Comparison of ENCODE assay signal across 27 cellular contexts in the genomic region with DNA sequence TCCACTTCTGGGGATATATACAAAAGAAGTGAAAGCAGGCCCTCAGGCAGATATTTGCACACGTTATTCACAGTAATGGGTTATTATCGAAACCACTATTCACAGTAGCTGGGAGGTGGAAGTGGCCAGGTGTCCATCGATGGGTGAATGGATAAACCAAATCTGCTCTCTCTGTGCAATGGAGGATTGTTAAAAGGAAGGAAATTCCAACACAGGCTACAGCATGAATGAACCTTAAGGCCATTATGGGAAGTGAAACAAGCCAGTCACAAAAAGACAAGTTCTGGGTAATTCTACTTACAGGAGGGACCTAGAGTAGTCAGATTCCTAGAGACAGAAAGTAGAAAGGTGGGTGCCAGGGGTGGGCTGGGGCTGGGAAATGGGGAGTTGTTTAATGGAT. TPM values are rescaled to one million over a fixed set of nuclear protein-coding genes. Genes with fewer than 3 reads are reported as not detected.
A peak's percentile ranks its signal among the peaks of the same experiment; 100 is the strongest.
DNase-seq lines count a peak whose midpoint lies in the region; ATAC-seq and TF ChIP-seq lines count a peak whose summit lies in the region.
"Had no signal": no experiment of that assay in that cellular context is flagged by ENCODE, and none has a peak within 500 bp of the region (broad histone marks: within the 10 kb centered on the region; RNA-seq: fewer than 3 reads in every experiment).

No MANE protein-coding gene starts in this region.

- no peak overlapping the region for H3K4me3 Mint-ChIP-seq in stimulated activated memory B cell treated with anti-CD40 and anti-IgM and Interleukin-4, amounts not matched to agents 10 μg/mL and 1 μg/mL and 100 μg/mL, for 72 hours
- H3K4me3 Mint-ChIP-seq in type B pancreatic cell: no peak overlapping the region
- H3K4me3 Mint-ChIP-seq: activated CD4-positive, alpha-beta memory T cell treated with anti-CD3 and anti-CD28 coated beads, Interleukin-2, amount 10 ng/mL, durations not matched to agents 7 days and 5 days; brain; CD4-positive, alpha-beta memory T cell had no signal

- peak overlapping the region; percentile 90 for H3K27ac ChIP-seq in VCaP
- H3K27ac ChIP-seq: neutrophil, psoas muscle had no signal

- no peak for TF ChIP-seq CTCF in VCaP (conservative IDR thresholded peaks at IDR 0.05)
- no peak for TF ChIP-seq CTCF in type B pancreatic cell (conservative IDR thresholded peaks at IDR 0.05)

- no peak overlapping the region for H3K27ac Mint-ChIP-seq in stimulated activated memory B cell treated with anti-CD40 and anti-IgM and Interleukin-4, amounts not matched to agents 10 μg/mL and 1 μg/mL and 100 μg/mL, for 72 hours
- H3K27ac Mint-ChIP-seq in type B pancreatic cell: no peak overlapping the region
- H3K27ac Mint-ChIP-seq: activated CD4-positive, alpha-beta memory T cell treated with anti-CD3 and anti-CD28 coated beads, Interleukin-2, amount 10 ng/mL, durations not matched to agents 7 days and 5 days; brain; CD4-positive, alpha-beta memory T cell had no signal

- DNase-seq in NCI-H146 (lab: John Stamatoyannopoulos, UW): peak; percentile 81
- DNase-seq in DMS114 treated with DMSO at 0.1 percent for 48 hours (lab: John Stamatoyannopoulos, UW; ENCODE audit: unreplicated experiment): no peak
- DNase-seq in DMS79 treated with DMSO at 0.1 percent for 48 hours (lab: John Stamatoyannopoulos, UW): no peak
- DNase-seq in type B pancreatic cell (ENCODE audit: extremely low spot score, unreplicated experiment): no peak
- DNase-seq in NCI-H2171 (lab: John Stamatoyannopoulos, UW): no peak
- DNase-seq: activated CD4-positive, alpha-beta memory T cell treated with anti-CD3 and anti-CD28 coated beads, Interleukin-2, amount 10 ng/mL, durations not matched to agents 7 days and 5 days; activated CD4-positive, CD25-positive, alpha-beta regulatory T cell treated with anti-CD3 and anti-CD28 coated beads, Interleukin-2, amount 50 U/mL, for 72 hours; activated gamma-delta T cell treated with Interleukin-2 at 50 U/mL for 16 hours; CD4-positive, alpha-beta memory T cell; DMS153; GF-D8; head of caudate nucleus; KBM-7; kidney glomerular epithelial cell; MM.1S; NCI-H187 treated with DMSO at 0.1 percent for 48 hours; NCI-H2227 treated with DMSO at 0.1 percent for 48 hours; NCI-H69; psoas muscle; SHP77; upper lobe of left lung had no signal

- H3K9me3 Mint-ChIP-seq in stimulated activated memory B cell treated with anti-CD40 and anti-IgM and Interleukin-4, amounts not matched to agents 10 μg/mL and 1 μg/mL and 100 μg/mL, for 72 hours: no peaks in the 10 kb centered on the region
- H3K9me3 Mint-ChIP-seq in type B pancreatic cell: no peaks in the 10 kb centered on the region
- H3K9me3 Mint-ChIP-seq: activated CD4-positive, alpha-beta memory T cell treated with anti-CD3 and anti-CD28 coated beads, Interleukin-2, amount 10 ng/mL, durations not matched to agents 7 days and 5 days; CD4-positive, alpha-beta memory T cell had no signal

- peaks cover 16% of the 10 kb centered on the region for H3K4me1 Mint-ChIP-seq in stimulated activated memory B cell treated with anti-CD40 and anti-IgM and Interleukin-4, amounts not matched to agents 10 μg/mL and 1 μg/mL and 100 μg/mL, for 72 hours
- H3K4me1 Mint-ChIP-seq in type B pancreatic cell (ENCODE audit: unreplicated experiment): peaks cover 8% of the 10 kb centered on the region

- H3K27me3 Mint-ChIP-seq in stimulated activated memory B cell treated with anti-CD40 and anti-IgM and Interleukin-4, amounts not matched to agents 10 μg/mL and 1 μg/mL and 100 μg/mL, for 72 hours: no peaks in the 10 kb centered on the region
- no peaks in the 10 kb centered on the region for H3K27me3 Mint-ChIP-seq in type B pancreatic cell
- H3K27me3 Mint-ChIP-seq: activated CD4-positive, alpha-beta memory T cell treated with anti-CD3 and anti-CD28 coated beads, Interleukin-2, amount 10 ng/mL, durations not matched to agents 7 days and 5 days; brain; CD4-positive, alpha-beta memory T cell had no signal

- peak; percentile 50 for ATAC-seq in GM21723 (IDR thresholded peaks at IDR 0.05; ENCODE audit: unreplicated experiment)
- peak; percentile 73 for ATAC-seq in stimulated activated memory B cell treated with anti-CD40 and anti-IgM and Interleukin-4, amounts not matched to agents 10 μg/mL and 1 μg/mL and 100 μg/mL, for 72 hours
- ATAC-seq: psoas muscle had no signal

- peaks cover 27% of the 10 kb centered on the region for H3K36me3 Mint-ChIP-seq in stimulated activated memory B cell treated with anti-CD40 and anti-IgM and Interleukin-4, amounts not matched to agents 10 μg/mL and 1 μg/mL and 100 μg/mL, for 72 hours
- H3K36me3 Mint-ChIP-seq in type B pancreatic cell: peaks cover 6% of the 10 kb centered on the region

RNA-seq across cellular contexts. Expression of a gene that starts 48.5 kb away (rescaled TPM):
- total RNA-seq in type B pancreatic cell (ENCODE audit: low replicate concordance): 0.46 and 0.57 TPM in 2 replicates
- total RNA-seq: CD4-positive, alpha-beta memory T cell; HT1080; psoas muscle had no signal

RNA-seq across cellular contexts. Expression of a gene that starts 56.1 kb away (rescaled TPM):
- 20.6 and 21.9 TPM in 2 replicates for total RNA-seq in type B pancreatic cell (ENCODE audit: low replicate concordance)
